ENCODE assay signal across 1 cellular context in genomic region chr7:37920619-37921339, GRCh38.
TF ChIP-seq lines count a peak whose summit lies in the region.

Gene EPDR1, plus strand, starts transcription at chr7:37920640. Its CDS starts 300 bp downstream, at chr7:37920940.

TF ChIP-seq in HepG2, 621 proteins besides CTCF, POLR2A, EP300 and RAD21 (continued from another document and continues in another):
- TF ChIP-seq CERS6 (CRISPR knock-in tag; IDR thresholded peaks at IDR 0.05) (no peak), ZNF609 (CRISPR knock-in tag; IDR thresholded peaks at IDR 0.05; ENCODE audit: borderline replicate concordance) (peak; percentile 5; the same call in 1 of the 2 replicates), FOXO4 (CRISPR knock-in tag; conservative IDR thresholded peaks at IDR 0.05) (0 out of 2 replicates have a peak, but pooled peaks have one; percentile 55), MXD3 (CRISPR knock-in tag; IDR thresholded peaks at IDR 0.05) (0 out of 2 replicates have a peak, but pooled peaks have one; percentile 40), FOSL2 (CRISPR knock-in tag; IDR thresholded peaks at IDR 0.05) (peak; percentile 26; the same call in 1 of the 2 replicates), ZNF687 (CRISPR knock-in tag; IDR thresholded peaks at IDR 0.05) (peak; percentile 96), POGK (CRISPR knock-in tag; conservative IDR thresholded peaks at IDR 0.05) (peak; percentile 38; the same call in 1 of the 2 replicates), MBD4 (IDR thresholded peaks at IDR 0.05; ENCODE audit: borderline replicate concordance, low read length) (no peak), NRL (CRISPR knock-in tag; IDR thresholded peaks at IDR 0.05; ENCODE audit: borderline replicate concordance) (peak; percentile 48), ZNF34 (CRISPR knock-in tag; IDR thresholded peaks at IDR 0.05; ENCODE audit: borderline replicate concordance) (0 out of 2 replicates have a peak, but pooled peaks have one; percentile 54), TEF (CRISPR knock-in tag; IDR thresholded peaks at IDR 0.05) (0 out of 2 replicates have a peak, but pooled peaks have one; percentile 26), KLF16 (CRISPR knock-in tag; IDR thresholded peaks at IDR 0.05) (peak; percentile 36 to 41; a peak in 1 of 4 replicates), ZBTB14 (CRISPR knock-in tag; IDR thresholded peaks at IDR 0.05) (no peak), REL (CRISPR knock-in tag; conservative IDR thresholded peaks at IDR 0.05) (no peak), FOXP1 (IDR thresholded peaks at IDR 0.05) (no peak), FOXP1 (CRISPR knock-in tag; IDR thresholded peaks at IDR 0.05) (no peak), YEATS2 (CRISPR knock-in tag; IDR thresholded peaks at IDR 0.05; ENCODE audit: borderline replicate concordance) (no peak; the same call in 1 of the 2 replicates), JUN (CRISPR knock-in tag; IDR thresholded peaks at IDR 0.05) (0 out of 2 replicates have a peak, but pooled peaks have one; percentile 11), MTF2 (CRISPR knock-in tag; IDR thresholded peaks at IDR 0.05; ENCODE audit: borderline replicate concordance) (0 out of 2 replicates have a peak, but pooled peaks have one; percentile 31), MYNN (CRISPR knock-in tag; IDR thresholded peaks at IDR 0.05; ENCODE audit: low read depth) (no peak), TOPORS (CRISPR knock-in tag; IDR thresholded peaks at IDR 0.05) (peak; percentile 83), RELA (CRISPR knock-in tag; IDR thresholded peaks at IDR 0.05) (no peak), ZNF589 (CRISPR knock-in tag; conservative IDR thresholded peaks at IDR 0.05) (peak; percentile 4; the same call in 1 of the 2 replicates), ZNF383 (CRISPR knock-in tag; IDR thresholded peaks at IDR 0.05; ENCODE audit: borderline replicate concordance) (peak; percentile 68; the same call in 1 of the 2 replicates), DPF2 (CRISPR knock-in tag; IDR thresholded peaks at IDR 0.05; ENCODE audit: borderline replicate concordance, low read depth) (no peak), ATF7 (IDR thresholded peaks at IDR 0.05) (no peak), ATF7 (CRISPR knock-in tag; IDR thresholded peaks at IDR 0.05) (peak; percentile 81), FOSL1 (CRISPR knock-in tag; IDR thresholded peaks at IDR 0.05; ENCODE audit: borderline replicate concordance) (0 out of 2 replicates have a peak, but pooled peaks have one; percentile 48), ARID4A (CRISPR knock-in tag; IDR thresholded peaks at IDR 0.05; ENCODE audit: borderline replicate concordance) (peak; percentile 72; the same call in 1 of the 2 replicates), DZIP1 (CRISPR knock-in tag; IDR thresholded peaks at IDR 0.05) (0 out of 2 replicates have a peak, but pooled peaks have one; percentile 58), NR2C2 (CRISPR knock-in tag; IDR thresholded peaks at IDR 0.05; ENCODE audit: borderline replicate concordance) (peak; percentile 71; the same call in 1 of the 2 replicates)
